ENCODE assay signal across 8 cellular contexts in genomic region chr16:30075503-30076275, GRCh38. TPM values are rescaled to one million over a fixed set of nuclear protein-coding genes. Genes with fewer than 3 reads are reported as not detected.
DNase-seq lines count a peak whose midpoint lies in the region; ATAC-seq and TF ChIP-seq lines count a peak whose summit lies in the region.

TSS of gene PPP4C (plus strand) at chr16:30075994. CDS start at chr16:30076378, 384 bp downstream.

- peak within 1 kb of the TSS; percentile 77 for H2AFZ ChIP-seq in hepatocyte

- TF ChIP-seq CTCF in GM06990 (IDR thresholded peaks at IDR 0.05; ENCODE audit: insufficient read depth, low read length, poor library complexity, severe bottlenecking): no peak
- no peak for TF ChIP-seq CTCF in astrocyte of the cerebellum (IDR thresholded peaks at IDR 0.05; ENCODE audit: low read depth, low read length, missing control alignments)
- peak; percentile 11 for TF ChIP-seq CTCF in hepatocyte (IDR thresholded peaks at IDR 0.05; ENCODE audit: poor library complexity)
- no peak for TF ChIP-seq CTCF in retinal pigment epithelial cell (conservative IDR thresholded peaks at IDR 0.05; ENCODE audit: low read depth, low read length)

- in situ Hi-C loops in astrocyte of the cerebellum (cut with HindIII; ENCODE audit: low sequenced_read_pairs): loop anchor here (5.0 to 10.0 kb wide), 2 partner anchors 42 to 319 kb away; partner anchors contain the start of gene ZNF48

- H3K9me3 ChIP-seq in hepatocyte (ENCODE audit: low read depth): no peaks in the 10 kb centered on the region

- H3K4me1 ChIP-seq in hepatocyte (ENCODE audit: insufficient read depth): peaks cover 21% of the 10 kb centered on the region

- peaks cover 19% of the 10 kb centered on the region for H3K36me3 ChIP-seq in GM06990 (ENCODE audit: control insufficient read depth, insufficient read depth, low read length)
- H3K36me3 ChIP-seq in hepatocyte (replicated peaks; ENCODE audit: insufficient read depth, low read depth): no peaks in the 10 kb centered on the region

- peaks cover 21% of the 10 kb centered on the region for H4K20me1 ChIP-seq in hepatocyte (ENCODE audit: insufficient read depth, poor library complexity, severe bottlenecking)

- peak within 1 kb of the TSS; percentile 92 for H3K4me2 ChIP-seq in hepatocyte

- H3K27me3 ChIP-seq in GM06990 (replicated peaks; ENCODE audit: control insufficient read depth, insufficient read depth, low read length) (no peaks in the 10 kb centered on the region), hepatocyte (no peaks in the 10 kb centered on the region)

- WGBS in hepatocyte (ENCODE audit: low lambda C conversion rate, missing lambda C conversion rate): 7% methylated on average over 29 of the region's 67 CpGs

- ATAC-seq in HG02840 (IDR thresholded peaks at IDR 0.05; ENCODE audit: low FRiP score, unreplicated experiment) (peak; percentile 55), HG03457 (IDR thresholded peaks at IDR 0.05; ENCODE audit: unreplicated experiment) (no peak)

- H3K79me2 ChIP-seq in hepatocyte: peaks cover 45% of the 10 kb centered on the region

- peak within 1 kb of the TSS; percentile 96 for H3K4me3 ChIP-seq in GM06990 (replicated peaks; ENCODE audit: low read depth, low read length)
- peak within 1 kb of the TSS; percentile 97 for H3K4me3 ChIP-seq in astrocyte of the cerebellum (ENCODE audit: low read depth, low read length)
- H3K4me3 ChIP-seq in hepatocyte: peak within 1 kb of the TSS; percentile 82
- peak within 1 kb of the TSS; percentile 94 for H3K4me3 ChIP-seq in retinal pigment epithelial cell (ENCODE audit: low read length)

- no peaks in the 10 kb centered on the region for H3K9me2 ChIP-seq in hepatocyte (replicated peaks; ENCODE audit: insufficient read depth)

- DNase-seq in GM06990 (ENCODE audit: extremely low read depth, insufficient read length) (peak; percentile 86), NCI-H2029 treated with DMSO at 0.1 percent for 48 hours (lab: John Stamatoyannopoulos, UW) (peak; percentile 63), T1000 (lab: John Stamatoyannopoulos, UW) (peak; percentile 80), astrocyte of the cerebellum (ENCODE audit: low read depth) (peak; percentile 62), hepatocyte (ENCODE audit: low spot score) (peak; percentile 95), retinal pigment epithelial cell (ENCODE audit: low read depth) (no peak)

- H3K27ac ChIP-seq in hepatocyte: peak within 1 kb of the TSS; percentile 99

RNA-seq across cellular contexts. Expression of gene PPP4C, which starts in this region (rescaled TPM):
- 107 and 123 TPM in 2 replicates for total RNA-seq in hepatocyte
- polyA plus RNA-seq in hepatocyte: 212 and 236 TPM in 2 replicates
